7 cellular contexts compared by ENCODE assay signal in genomic region chr17:63870292-63870665, GRCh38. TPM values are rescaled to one million over a fixed set of nuclear protein-coding genes. Genes with fewer than 3 reads are reported as not detected.
"Had no signal": no experiment of that assay in that cellular context is flagged by ENCODE, and none has a peak within 500 bp of the region (broad histone marks: within the 10 kb centered on the region; RNA-seq: fewer than 3 reads in every experiment).

No MANE protein-coding gene starts in this region.

RNA-seq across cellular contexts. Expression of gene CSH2, which starts 3.2 kb away (rescaled TPM):
- total RNA-seq: LHCN-M2, M059J, PC-9, Right ventricle myocardium inferior, RPMI7951, SJCRH30, SK-MEL-5 had no signal

RNA-seq across cellular contexts. Expression of gene GH2, which starts 11.5 kb away (rescaled TPM):
- total RNA-seq: LHCN-M2, M059J, PC-9, Right ventricle myocardium inferior, RPMI7951, SJCRH30, SK-MEL-5 had no signal

RNA-seq across cellular contexts. Expression of gene CSH1, which starts 26.1 kb away (rescaled TPM):
- total RNA-seq: LHCN-M2, M059J, PC-9, Right ventricle myocardium inferior, RPMI7951, SJCRH30, SK-MEL-5 had no signal

RNA-seq across cellular contexts. Expression of gene CSHL1, which starts 40.8 kb away (rescaled TPM):
- total RNA-seq: LHCN-M2, M059J, PC-9, Right ventricle myocardium inferior, RPMI7951, SJCRH30, SK-MEL-5 had no signal
